Comparison of ENCODE assay signal across 1 cellular context in the genomic region with DNA sequence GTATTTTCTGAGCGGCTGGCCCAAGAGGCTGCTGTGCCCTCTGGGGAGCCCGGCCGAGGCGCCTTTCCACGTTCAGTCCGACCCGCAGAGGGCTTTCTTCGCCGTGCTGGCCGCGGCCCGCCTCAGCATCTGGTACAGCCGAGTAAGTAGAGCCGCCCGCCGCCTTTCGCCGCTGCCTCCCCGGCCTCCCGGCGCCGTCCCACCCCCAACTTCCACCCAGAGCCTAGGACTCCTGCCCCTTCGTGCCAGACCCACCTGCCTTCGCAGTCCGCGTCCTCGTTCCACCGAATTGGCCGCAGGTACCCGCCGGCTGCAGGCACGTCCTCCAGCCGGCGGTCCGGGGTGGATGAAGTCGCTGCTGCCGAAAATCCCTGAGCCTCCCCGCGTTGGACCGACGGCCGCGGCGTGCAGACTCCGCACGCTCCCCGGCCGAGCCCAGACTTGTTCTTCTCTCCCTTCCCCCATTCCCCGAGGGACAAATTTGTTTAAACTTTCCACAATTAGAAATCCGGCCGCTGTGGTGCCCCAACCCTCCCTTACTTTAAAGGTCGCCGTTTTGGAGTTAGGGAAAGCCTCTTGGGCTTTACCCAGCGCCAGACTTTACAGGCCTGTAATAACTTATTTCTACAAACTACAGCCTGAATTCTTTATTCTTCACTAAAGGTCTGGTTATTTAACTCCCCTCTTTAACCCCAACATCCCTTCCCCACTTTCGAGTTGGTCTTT.
TF ChIP-seq lines count a peak whose summit lies in the region.

No MANE protein-coding gene starts in this region.

TF ChIP-seq in GM23338, 12 proteins besides CTCF, POLR2A, EP300 and RAD21 (continued from another document):
- TF ChIP-seq, protein P1, sequence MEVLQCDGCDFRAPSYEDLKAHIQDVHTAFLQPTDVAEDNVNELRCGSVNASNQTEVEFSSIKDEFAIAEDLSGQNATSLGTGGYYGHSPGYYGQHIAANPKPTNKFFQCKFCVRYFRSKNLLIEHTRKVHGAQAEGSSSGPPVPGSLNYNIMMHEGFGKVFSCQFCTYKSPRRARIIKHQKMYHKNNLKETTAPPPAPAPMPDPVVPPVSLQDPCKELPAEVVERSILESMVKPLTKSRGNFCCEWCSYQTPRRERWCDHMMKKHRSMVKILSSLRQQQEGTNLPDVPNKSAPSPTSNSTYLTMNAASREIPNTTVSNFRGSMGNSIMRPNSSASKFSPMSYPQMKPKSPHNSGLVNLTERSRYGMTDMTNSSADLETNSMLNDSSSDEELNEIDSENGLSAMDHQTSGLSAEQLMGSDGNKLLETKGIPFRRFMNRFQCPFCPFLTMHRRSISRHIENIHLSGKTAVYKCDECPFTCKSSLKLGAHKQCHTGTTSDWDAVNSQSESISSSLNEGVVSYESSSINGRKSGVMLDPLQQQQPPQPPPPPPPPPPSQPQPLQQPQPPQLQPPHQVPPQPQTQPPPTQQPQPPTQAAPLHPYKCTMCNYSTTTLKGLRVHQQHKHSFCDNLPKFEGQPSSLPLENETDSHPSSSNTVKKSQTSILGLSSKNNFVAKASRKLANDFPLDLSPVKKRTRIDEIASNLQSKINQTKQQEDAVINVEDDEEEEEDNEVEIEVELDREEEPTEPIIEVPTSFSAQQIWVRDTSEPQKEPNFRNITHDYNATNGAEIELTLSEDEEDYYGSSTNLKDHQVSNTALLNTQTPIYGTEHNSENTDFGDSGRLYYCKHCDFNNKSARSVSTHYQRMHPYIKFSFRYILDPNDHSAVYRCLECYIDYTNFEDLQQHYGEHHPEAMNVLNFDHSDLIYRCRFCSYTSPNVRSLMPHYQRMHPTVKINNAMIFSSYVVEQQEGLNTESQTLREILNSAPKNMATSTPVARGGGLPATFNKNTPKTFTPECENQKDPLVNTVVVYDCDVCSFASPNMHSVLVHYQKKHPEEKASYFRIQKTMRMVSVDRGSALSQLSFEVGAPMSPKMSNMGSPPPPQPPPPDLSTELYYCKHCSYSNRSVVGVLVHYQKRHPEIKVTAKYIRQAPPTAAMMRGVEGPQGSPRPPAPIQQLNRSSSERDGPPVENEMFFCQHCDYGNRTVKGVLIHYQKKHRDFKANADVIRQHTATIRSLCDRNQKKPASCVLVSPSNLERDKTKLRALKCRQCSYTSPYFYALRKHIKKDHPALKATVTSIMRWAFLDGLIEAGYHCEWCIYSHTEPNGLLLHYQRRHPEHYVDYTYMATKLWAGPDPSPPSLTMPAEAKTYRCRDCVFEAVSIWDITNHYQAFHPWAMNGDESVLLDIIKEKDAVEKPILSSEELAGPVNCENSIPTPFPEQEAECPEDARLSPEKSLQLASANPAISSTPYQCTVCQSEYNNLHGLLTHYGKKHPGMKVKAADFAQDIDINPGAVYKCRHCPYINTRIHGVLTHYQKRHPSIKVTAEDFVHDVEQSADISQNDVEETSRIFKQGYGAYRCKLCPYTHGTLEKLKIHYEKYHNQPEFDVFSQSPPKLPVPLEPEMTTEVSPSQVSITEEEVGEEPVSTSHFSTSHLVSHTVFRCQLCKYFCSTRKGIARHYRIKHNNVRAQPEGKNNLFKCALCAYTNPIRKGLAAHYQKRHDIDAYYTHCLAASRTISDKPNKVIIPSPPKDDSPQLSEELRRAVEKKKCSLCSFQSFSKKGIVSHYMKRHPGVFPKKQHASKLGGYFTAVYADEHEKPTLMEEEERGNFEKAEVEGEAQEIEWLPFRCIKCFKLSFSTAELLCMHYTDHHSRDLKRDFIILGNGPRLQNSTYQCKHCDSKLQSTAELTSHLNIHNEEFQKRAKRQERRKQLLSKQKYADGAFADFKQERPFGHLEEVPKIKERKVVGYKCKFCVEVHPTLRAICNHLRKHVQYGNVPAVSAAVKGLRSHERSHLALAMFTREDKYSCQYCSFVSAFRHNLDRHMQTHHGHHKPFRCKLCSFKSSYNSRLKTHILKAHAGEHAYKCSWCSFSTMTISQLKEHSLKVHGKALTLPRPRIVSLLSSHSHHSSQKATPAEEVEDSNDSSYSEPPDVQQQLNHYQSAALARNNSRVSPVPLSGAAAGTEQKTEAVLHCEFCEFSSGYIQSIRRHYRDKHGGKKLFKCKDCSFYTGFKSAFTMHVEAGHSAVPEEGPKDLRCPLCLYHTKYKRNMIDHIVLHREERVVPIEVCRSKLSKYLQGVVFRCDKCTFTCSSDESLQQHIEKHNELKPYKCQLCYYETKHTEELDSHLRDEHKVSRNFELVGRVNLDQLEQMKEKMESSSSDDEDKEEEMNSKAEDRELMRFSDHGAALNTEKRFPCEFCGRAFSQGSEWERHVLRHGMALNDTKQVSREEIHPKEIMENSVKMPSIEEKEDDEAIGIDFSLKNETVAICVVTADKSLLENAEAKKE (CRISPR knock-in tag; IDR thresholded peaks at IDR 0.05) = no peak
- no peak for TF ChIP-seq EZH2phosphoT487 (IDR thresholded peaks at IDR 0.05; ENCODE audit: unreplicated experiment)
- TF ChIP-seq, protein P2, sequence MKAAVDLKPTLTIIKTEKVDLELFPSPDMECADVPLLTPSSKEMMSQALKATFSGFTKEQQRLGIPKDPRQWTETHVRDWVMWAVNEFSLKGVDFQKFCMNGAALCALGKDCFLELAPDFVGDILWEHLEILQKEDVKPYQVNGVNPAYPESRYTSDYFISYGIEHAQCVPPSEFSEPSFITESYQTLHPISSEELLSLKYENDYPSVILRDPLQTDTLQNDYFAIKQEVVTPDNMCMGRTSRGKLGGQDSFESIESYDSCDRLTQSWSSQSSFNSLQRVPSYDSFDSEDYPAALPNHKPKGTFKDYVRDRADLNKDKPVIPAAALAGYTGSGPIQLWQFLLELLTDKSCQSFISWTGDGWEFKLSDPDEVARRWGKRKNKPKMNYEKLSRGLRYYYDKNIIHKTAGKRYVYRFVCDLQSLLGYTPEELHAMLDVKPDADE (IDR thresholded peaks at IDR 0.05) = no peak
- no peak for TF ChIP-seq EZH2 (IDR thresholded peaks at IDR 0.05; ENCODE audit: low read depth, unreplicated experiment)
- TF ChIP-seq ZNF114 (CRISPR knock-in tag; IDR thresholded peaks at IDR 0.05) = no peak
- TF ChIP-seq NANOG (IDR thresholded peaks at IDR 0.05; ENCODE audit: borderline replicate concordance) = no peak
